1 cellular context compared by ENCODE assay signal in genomic region chr1:27830621-27831424, GRCh38.
TF ChIP-seq lines count a peak whose summit lies in the region.

Gene PPP1R8, plus strand, starts transcription at chr1:27830782. Its CDS starts 54 bp downstream, at chr1:27830836.

TF ChIP-seq in HepG2, 621 proteins besides CTCF, POLR2A, EP300 and RAD21 (continued from another document and continues in another):
- TF ChIP-seq, protein P1, sequence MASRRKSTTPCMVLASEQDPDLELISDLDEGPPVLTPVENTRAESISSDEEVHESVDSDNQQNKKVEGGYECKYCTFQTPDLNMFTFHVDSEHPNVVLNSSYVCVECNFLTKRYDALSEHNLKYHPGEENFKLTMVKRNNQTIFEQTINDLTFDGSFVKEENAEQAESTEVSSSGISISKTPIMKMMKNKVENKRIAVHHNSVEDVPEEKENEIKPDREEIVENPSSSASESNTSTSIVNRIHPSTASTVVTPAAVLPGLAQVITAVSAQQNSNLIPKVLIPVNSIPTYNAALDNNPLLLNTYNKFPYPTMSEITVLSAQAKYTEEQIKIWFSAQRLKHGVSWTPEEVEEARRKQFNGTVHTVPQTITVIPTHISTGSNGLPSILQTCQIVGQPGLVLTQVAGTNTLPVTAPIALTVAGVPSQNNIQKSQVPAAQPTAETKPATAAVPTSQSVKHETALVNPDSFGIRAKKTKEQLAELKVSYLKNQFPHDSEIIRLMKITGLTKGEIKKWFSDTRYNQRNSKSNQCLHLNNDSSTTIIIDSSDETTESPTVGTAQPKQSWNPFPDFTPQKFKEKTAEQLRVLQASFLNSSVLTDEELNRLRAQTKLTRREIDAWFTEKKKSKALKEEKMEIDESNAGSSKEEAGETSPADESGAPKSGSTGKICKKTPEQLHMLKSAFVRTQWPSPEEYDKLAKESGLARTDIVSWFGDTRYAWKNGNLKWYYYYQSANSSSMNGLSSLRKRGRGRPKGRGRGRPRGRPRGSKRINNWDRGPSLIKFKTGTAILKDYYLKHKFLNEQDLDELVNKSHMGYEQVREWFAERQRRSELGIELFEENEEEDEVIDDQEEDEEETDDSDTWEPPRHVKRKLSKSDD (CRISPR knock-in tag; IDR thresholded peaks at IDR 0.05; ENCODE audit: low read depth) = peak; percentile 35; the same call in 1 of the 2 replicates
- TF ChIP-seq CHD2 (IDR thresholded peaks at IDR 0.05; ENCODE audit: low read depth, low read length) = no peak
- TF ChIP-seq SMYD3 (CRISPR knock-in tag; IDR thresholded peaks at IDR 0.05) = no peak
- TF ChIP-seq, protein P2, sequence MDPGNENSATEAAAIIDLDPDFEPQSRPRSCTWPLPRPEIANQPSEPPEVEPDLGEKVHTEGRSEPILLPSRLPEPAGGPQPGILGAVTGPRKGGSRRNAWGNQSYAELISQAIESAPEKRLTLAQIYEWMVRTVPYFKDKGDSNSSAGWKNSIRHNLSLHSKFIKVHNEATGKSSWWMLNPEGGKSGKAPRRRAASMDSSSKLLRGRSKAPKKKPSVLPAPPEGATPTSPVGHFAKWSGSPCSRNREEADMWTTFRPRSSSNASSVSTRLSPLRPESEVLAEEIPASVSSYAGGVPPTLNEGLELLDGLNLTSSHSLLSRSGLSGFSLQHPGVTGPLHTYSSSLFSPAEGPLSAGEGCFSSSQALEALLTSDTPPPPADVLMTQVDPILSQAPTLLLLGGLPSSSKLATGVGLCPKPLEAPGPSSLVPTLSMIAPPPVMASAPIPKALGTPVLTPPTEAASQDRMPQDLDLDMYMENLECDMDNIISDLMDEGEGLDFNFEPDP (CRISPR knock-in tag; conservative IDR thresholded peaks at IDR 0.05) = 0 out of 2 replicates have a peak, but pooled peaks have one; percentile 67
- TF ChIP-seq ZSCAN21 (CRISPR knock-in tag; IDR thresholded peaks at IDR 0.05; ENCODE audit: borderline replicate concordance) = no peak; the same call in 1 of the 2 replicates
- TF ChIP-seq AKAP8 (CRISPR knock-in tag; IDR thresholded peaks at IDR 0.05) = no peak
- no peak for TF ChIP-seq TBL1XR1 (IDR thresholded peaks at IDR 0.05; ENCODE audit: borderline replicate concordance, low read length, partially characterized antibody)
- TF ChIP-seq, protein P3, sequence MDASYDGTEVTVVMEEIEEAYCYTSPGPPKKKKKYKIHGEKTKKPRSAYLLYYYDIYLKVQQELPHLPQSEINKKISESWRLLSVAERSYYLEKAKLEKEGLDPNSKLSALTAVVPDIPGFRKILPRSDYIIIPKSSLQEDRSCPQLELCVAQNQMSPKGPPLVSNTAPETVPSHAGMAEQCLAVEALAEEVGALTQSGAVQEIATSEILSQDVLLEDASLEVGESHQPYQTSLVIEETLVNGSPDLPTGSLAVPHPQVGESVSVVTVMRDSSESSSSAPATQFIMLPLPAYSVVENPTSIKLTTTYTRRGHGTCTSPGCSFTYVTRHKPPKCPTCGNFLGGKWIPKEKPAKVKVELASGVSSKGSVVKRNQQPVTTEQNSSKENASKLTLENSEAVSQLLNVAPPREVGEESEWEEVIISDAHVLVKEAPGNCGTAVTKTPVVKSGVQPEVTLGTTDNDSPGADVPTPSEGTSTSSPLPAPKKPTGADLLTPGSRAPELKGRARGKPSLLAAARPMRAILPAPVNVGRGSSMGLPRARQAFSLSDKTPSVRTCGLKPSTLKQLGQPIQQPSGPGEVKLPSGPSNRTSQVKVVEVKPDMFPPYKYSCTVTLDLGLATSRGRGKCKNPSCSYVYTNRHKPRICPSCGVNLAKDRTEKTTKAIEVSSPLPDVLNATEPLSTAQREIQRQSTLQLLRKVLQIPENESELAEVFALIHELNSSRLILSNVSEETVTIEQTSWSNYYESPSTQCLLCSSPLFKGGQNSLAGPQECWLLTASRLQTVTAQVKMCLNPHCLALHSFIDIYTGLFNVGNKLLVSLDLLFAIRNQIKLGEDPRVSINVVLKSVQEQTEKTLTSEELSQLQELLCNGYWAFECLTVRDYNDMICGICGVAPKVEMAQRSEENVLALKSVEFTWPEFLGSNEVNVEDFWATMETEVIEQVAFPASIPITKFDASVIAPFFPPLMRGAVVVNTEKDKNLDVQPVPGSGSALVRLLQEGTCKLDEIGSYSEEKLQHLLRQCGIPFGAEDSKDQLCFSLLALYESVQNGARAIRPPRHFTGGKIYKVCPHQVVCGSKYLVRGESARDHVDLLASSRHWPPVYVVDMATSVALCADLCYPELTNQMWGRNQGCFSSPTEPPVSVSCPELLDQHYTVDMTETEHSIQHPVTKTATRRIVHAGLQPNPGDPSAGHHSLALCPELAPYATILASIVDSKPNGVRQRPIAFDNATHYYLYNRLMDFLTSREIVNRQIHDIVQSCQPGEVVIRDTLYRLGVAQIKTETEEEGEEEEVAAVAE (CRISPR knock-in tag; IDR thresholded peaks at IDR 0.05; ENCODE audit: borderline replicate concordance) = peak; percentile 70; the same call in 1 of the 2 replicates
- TF ChIP-seq, protein P4, sequence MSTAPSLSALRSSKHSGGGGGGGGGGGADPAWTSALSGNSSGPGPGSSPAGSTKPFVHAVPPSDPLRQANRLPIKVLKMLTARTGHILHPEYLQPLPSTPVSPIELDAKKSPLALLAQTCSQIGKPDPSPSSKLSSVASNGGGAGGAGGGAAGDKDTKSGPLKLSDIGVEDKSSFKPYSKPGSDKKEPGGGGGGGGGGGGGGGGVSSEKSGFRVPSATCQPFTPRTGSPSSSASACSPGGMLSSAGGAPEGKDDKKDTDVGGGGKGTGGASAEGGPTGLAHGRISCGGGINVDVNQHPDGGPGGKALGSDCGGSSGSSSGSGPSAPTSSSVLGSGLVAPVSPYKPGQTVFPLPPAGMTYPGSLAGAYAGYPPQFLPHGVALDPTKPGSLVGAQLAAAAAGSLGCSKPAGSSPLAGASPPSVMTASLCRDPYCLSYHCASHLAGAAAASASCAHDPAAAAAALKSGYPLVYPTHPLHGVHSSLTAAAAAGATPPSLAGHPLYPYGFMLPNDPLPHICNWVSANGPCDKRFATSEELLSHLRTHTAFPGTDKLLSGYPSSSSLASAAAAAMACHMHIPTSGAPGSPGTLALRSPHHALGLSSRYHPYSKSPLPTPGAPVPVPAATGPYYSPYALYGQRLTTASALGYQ (CRISPR knock-in tag; IDR thresholded peaks at IDR 0.05) = peak; percentile 62; the same call in 1 of the 2 replicates
- TF ChIP-seq BCL6 (CRISPR knock-in tag; IDR thresholded peaks at IDR 0.05) = peak; percentile 54
- no peak for TF ChIP-seq ZEB1 (IDR thresholded peaks at IDR 0.05; ENCODE audit: insufficient replicate concordance, low read depth)
- TF ChIP-seq TCF12 (IDR thresholded peaks at IDR 0.05) = no peak
- TF ChIP-seq TCF12 (CRISPR knock-in tag; IDR thresholded peaks at IDR 0.05) = no peak; the same call in 1 of the 2 replicates
- no peak for TF ChIP-seq ZNF749 (CRISPR knock-in tag; IDR thresholded peaks at IDR 0.05; ENCODE audit: borderline replicate concordance)
- TF ChIP-seq RFXANK (CRISPR knock-in tag; IDR thresholded peaks at IDR 0.05) = 0 out of 2 replicates have a peak, but pooled peaks have one; percentile 19
- peak; percentile 30; the same call in 1 of the 2 replicates for TF ChIP-seq PCBP1 (IDR thresholded peaks at IDR 0.05; ENCODE audit: borderline replicate concordance, low read depth, low read length)
- TF ChIP-seq ZNF782 (CRISPR knock-in tag; IDR thresholded peaks at IDR 0.05; ENCODE audit: borderline replicate concordance) = no peak
- TF ChIP-seq ZNF607 (CRISPR knock-in tag; IDR thresholded peaks at IDR 0.05; ENCODE audit: borderline replicate concordance) = peak; percentile 97
- TF ChIP-seq FIP1L1 (IDR thresholded peaks at IDR 0.05; ENCODE audit: borderline replicate concordance, insufficient read depth, low read depth, low read length) = 0 out of 2 replicates have a peak, but pooled peaks have one; percentile 80
- TF ChIP-seq NR3C1 (CRISPR knock-in tag; IDR thresholded peaks at IDR 0.05) = no peak
- peak; percentile 91 for TF ChIP-seq IKZF5 (CRISPR knock-in tag; IDR thresholded peaks at IDR 0.05)
- TF ChIP-seq, protein P5, sequence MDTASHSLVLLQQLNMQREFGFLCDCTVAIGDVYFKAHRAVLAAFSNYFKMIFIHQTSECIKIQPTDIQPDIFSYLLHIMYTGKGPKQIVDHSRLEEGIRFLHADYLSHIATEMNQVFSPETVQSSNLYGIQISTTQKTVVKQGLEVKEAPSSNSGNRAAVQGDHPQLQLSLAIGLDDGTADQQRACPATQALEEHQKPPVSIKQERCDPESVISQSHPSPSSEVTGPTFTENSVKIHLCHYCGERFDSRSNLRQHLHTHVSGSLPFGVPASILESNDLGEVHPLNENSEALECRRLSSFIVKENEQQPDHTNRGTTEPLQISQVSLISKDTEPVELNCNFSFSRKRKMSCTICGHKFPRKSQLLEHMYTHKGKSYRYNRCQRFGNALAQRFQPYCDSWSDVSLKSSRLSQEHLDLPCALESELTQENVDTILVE (CRISPR knock-in tag; IDR thresholded peaks at IDR 0.05) = peak; percentile 70
- TF ChIP-seq, protein P6, sequence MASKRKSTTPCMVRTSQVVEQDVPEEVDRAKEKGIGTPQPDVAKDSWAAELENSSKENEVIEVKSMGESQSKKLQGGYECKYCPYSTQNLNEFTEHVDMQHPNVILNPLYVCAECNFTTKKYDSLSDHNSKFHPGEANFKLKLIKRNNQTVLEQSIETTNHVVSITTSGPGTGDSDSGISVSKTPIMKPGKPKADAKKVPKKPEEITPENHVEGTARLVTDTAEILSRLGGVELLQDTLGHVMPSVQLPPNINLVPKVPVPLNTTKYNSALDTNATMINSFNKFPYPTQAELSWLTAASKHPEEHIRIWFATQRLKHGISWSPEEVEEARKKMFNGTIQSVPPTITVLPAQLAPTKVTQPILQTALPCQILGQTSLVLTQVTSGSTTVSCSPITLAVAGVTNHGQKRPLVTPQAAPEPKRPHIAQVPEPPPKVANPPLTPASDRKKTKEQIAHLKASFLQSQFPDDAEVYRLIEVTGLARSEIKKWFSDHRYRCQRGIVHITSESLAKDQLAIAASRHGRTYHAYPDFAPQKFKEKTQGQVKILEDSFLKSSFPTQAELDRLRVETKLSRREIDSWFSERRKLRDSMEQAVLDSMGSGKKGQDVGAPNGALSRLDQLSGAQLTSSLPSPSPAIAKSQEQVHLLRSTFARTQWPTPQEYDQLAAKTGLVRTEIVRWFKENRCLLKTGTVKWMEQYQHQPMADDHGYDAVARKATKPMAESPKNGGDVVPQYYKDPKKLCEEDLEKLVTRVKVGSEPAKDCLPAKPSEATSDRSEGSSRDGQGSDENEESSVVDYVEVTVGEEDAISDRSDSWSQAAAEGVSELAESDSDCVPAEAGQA (IDR thresholded peaks at IDR 0.05; ENCODE audit: low read depth) = peak; percentile 67; the same call in 1 of the 2 replicates
- TF ChIP-seq, protein P6 (CRISPR knock-in tag; IDR thresholded peaks at IDR 0.05; ENCODE audit: borderline replicate concordance) = peak; percentile 57; the same call in 1 of the 2 replicates
- no peak for TF ChIP-seq ZNF3 (CRISPR knock-in tag; IDR thresholded peaks at IDR 0.05)
- TF ChIP-seq BRCA1 (CRISPR knock-in tag; IDR thresholded peaks at IDR 0.05) = no peak
- no peak for TF ChIP-seq MIER3 (CRISPR knock-in tag; IDR thresholded peaks at IDR 0.05; ENCODE audit: borderline replicate concordance)
- no peak for TF ChIP-seq MED8 (CRISPR knock-in tag; IDR thresholded peaks at IDR 0.05; ENCODE audit: insufficient replicate concordance)
- peak; percentile 98 for TF ChIP-seq YY1 (IDR thresholded peaks at IDR 0.05; ENCODE audit: insufficient read depth, insufficient replicate concordance, low read depth, low read length)
- peak; percentile 66 for TF ChIP-seq POGZ (CRISPR knock-in tag; IDR thresholded peaks at IDR 0.05)
- no peak for TF ChIP-seq ZNF207 (IDR thresholded peaks at IDR 0.05; ENCODE audit: borderline replicate concordance)
- TF ChIP-seq ATRX (CRISPR knock-in tag; IDR thresholded peaks at IDR 0.05; ENCODE audit: borderline replicate concordance) = no peak
- TF ChIP-seq FOXM1 (CRISPR knock-in tag; IDR thresholded peaks at IDR 0.05) = no peak
- TF ChIP-seq, protein P7, sequence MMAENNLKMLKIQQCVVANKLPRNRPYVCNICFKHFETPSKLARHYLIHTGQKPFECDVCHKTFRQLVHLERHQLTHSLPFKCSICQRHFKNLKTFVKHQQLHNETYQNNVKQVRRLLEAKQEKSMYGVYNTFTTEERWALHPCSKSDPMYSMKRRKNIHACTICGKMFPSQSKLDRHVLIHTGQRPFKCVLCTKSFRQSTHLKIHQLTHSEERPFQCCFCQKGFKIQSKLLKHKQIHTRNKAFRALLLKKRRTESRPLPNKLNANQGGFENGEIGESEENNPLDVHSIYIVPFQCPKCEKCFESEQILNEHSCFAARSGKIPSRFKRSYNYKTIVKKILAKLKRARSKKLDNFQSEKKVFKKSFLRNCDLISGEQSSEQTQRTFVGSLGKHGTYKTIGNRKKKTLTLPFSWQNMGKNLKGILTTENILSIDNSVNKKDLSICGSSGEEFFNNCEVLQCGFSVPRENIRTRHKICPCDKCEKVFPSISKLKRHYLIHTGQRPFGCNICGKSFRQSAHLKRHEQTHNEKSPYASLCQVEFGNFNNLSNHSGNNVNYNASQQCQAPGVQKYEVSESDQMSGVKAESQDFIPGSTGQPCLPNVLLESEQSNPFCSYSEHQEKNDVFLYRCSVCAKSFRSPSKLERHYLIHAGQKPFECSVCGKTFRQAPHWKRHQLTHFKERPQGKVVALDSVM (CRISPR knock-in tag; IDR thresholded peaks at IDR 0.05) = no peak; the same call in none of the 2 replicates
- 0 out of 2 replicates have a peak, but pooled peaks have one; percentile 51 for TF ChIP-seq ZNF678 (CRISPR knock-in tag; IDR thresholded peaks at IDR 0.05)
- no peak for TF ChIP-seq ZNF75D (CRISPR knock-in tag; IDR thresholded peaks at IDR 0.05; ENCODE audit: borderline replicate concordance)
- TF ChIP-seq NCOR1 (IDR thresholded peaks at IDR 0.05; ENCODE audit: borderline replicate concordance, low read length) = no peak
